Comparison of ENCODE assay signal across 8 cellular contexts in genomic region chr1:25799346-25799720, GRCh38. TPM values are rescaled to one million over a fixed set of nuclear protein-coding genes. Genes with fewer than 3 reads are reported as not detected.
DNase-seq lines count a peak whose midpoint lies in the region; ATAC-seq and TF ChIP-seq lines count a peak whose summit lies in the region.

No MANE protein-coding gene starts in this region.

- H3K9me3 ChIP-seq in heart left ventricle, result no peaks in the 10 kb centered on the region
- no peaks in the 10 kb centered on the region for H3K9me3 ChIP-seq in upper lobe of right lung

- no peak for ATAC-seq in heart left ventricle
- no peak for ATAC-seq in left ventricle myocardium superior
- ATAC-seq in upper lobe of right lung, result no peak
- ATAC-seq in omental fat pad (ENCODE audit: low FRiP score), result no peak
- ATAC-seq in GM19455 (IDR thresholded peaks at IDR 0.05; ENCODE audit: unreplicated experiment), result no peak

- H3K4me1 ChIP-seq in heart left ventricle (peaks cover 3 to 61% (median 53%) of the 10 kb centered on the region in 12 donors), upper lobe of right lung (peaks cover 50% of the 10 kb centered on the region)

- no peak for TF ChIP-seq CTCF in heart left ventricle (IDR thresholded peaks at IDR 0.05)
- no peak for TF ChIP-seq CTCF in brain (conservative IDR thresholded peaks at IDR 0.05)
- no peak for TF ChIP-seq CTCF in mesothelial cell of epicardium (IDR thresholded peaks at IDR 0.05; ENCODE audit: unreplicated experiment)
- no peak for TF ChIP-seq CTCF in upper lobe of right lung (IDR thresholded peaks at IDR 0.05)
- no peak for TF ChIP-seq CTCF in omental fat pad (IDR thresholded peaks at IDR 0.05)

- DNase-seq in heart left ventricle (peak in 1 of 5 donors; percentile 56), left ventricle myocardium superior (no peak), mesothelial cell of epicardium (ENCODE audit: low spot score in 2 of 2, unreplicated experiment in 2 of 2) (no peak), upper lobe of right lung (no peak), omental fat pad (ENCODE audit: low spot score) (no peak)
- no peak for DNase-seq in activated CD8-positive, alpha-beta memory T cell treated with anti-CD3 and anti-CD28 coated beads for 24 hours

- H3K27ac ChIP-seq in heart left ventricle (peak overlapping the region; percentile 72 to 97 (median 88)), upper lobe of right lung (peak overlapping the region; percentile 86)

- H3K4me3 Mint-ChIP-seq in brain (peak overlapping the region; percentile 76 to 82 (median 80)), mesothelial cell of epicardium (peak overlapping the region; percentile 65)

- H3K36me3 Mint-ChIP-seq in brain (no peaks in the 10 kb centered on the region), mesothelial cell of epicardium (no peaks in the 10 kb centered on the region)

- intact Hi-C loops in heart left ventricle (cut with DNase I), result loop anchor here in 8 of 10 donors (2.0 to 10.0 kb wide), 11 partner anchors 55 to 365 kb away; partner anchors contain the start of genes MACO1 (in 1 of the 8) and MAN1C1 (in 1 of the 8)
- intact Hi-C loops in left ventricle myocardium superior (cut with micrococcal nuclease), result loop anchor here (5.0 kb wide), 1 partner anchor 192 kb away; no protein-coding TSS in a partner anchor
- intact Hi-C loops in upper lobe of right lung (cut with DNase I), result loop anchor here (10.0 kb wide), 1 partner anchor 185 kb away; the partner anchor contains the start of gene MAN1C1

- peak overlapping the region in 10 of 12 donors; percentile 49 to 79 (median 58) for H3K4me3 ChIP-seq in heart left ventricle
- peak overlapping the region; percentile 53 for H3K4me3 ChIP-seq in upper lobe of right lung

- H3K9me3 Mint-ChIP-seq in brain, result no peaks in the 10 kb centered on the region
- no peaks in the 10 kb centered on the region for H3K9me3 Mint-ChIP-seq in mesothelial cell of epicardium

- H3K36me3 ChIP-seq in heart left ventricle (peaks cover 0 to 3% (median 0%) of the 10 kb centered on the region in 9 donors), upper lobe of right lung (no peaks in the 10 kb centered on the region)

- H3K4me1 Mint-ChIP-seq in brain (peaks cover 77% of the 10 kb centered on the region), mesothelial cell of epicardium (peaks cover 25% of the 10 kb centered on the region)

- H3K27me3 Mint-ChIP-seq in brain (peaks cover 9% of the 10 kb centered on the region), mesothelial cell of epicardium (ENCODE audit: low read depth) (peaks cover 8% of the 10 kb centered on the region)

- WGBS in heart left ventricle, 4 donors, result 60 to 69% (median 64%) methylated on average over 2 to 4 of the region's 4 CpGs

- H3K27me3 ChIP-seq in heart left ventricle (no peaks in the 10 kb centered on the region), upper lobe of right lung (no peaks in the 10 kb centered on the region)

- no peak for TF ChIP-seq POLR2A in heart left ventricle (IDR thresholded peaks at IDR 0.05)

- H3K27ac Mint-ChIP-seq in brain (peak overlapping the region; percentile 75 to 94 (median 91)), mesothelial cell of epicardium (peak overlapping the region; percentile 50)

RNA-seq across cellular contexts. Expression of gene SELENON, which starts 0.7 kb away (rescaled TPM):
- 10 to 100 TPM; 39.8 to 92.3 (median 48.5) TPM for total RNA-seq in heart left ventricle
- polyA plus RNA-seq in heart left ventricle, result 10 to 100 TPM; 28.9 to 53.2 TPM
- 46.3 TPM for total RNA-seq in left ventricle myocardium superior
- polyA plus RNA-seq in brain (ENCODE audit: insufficient read depth, low read depth, low replicate concordance), result 118 TPM
- total RNA-seq in mesothelial cell of epicardium, result 71.6 to 74.1 TPM (median 72.8 TPM) in 3 replicates
- total RNA-seq in upper lobe of right lung, result 95.9 TPM
- total RNA-seq in omental fat pad, result 10 to 100 TPM; 26.0 to 57.3 (median 53.6) TPM

RNA-seq across cellular contexts. Expression of gene MTFR1L, which starts 20.4 kb away (rescaled TPM):
- total RNA-seq in heart left ventricle, result 100 to 1,000 TPM; 123 to 319 (median 214) TPM
- polyA plus RNA-seq in heart left ventricle, result 100 to 1,000 TPM; 135 to 146 TPM
- 227 TPM for total RNA-seq in left ventricle myocardium superior
- polyA plus RNA-seq in brain (ENCODE audit: insufficient read depth, low read depth, low replicate concordance), result 81.4 TPM
- 74.3 to 76.6 TPM (median 74.7 TPM) in 3 replicates for total RNA-seq in mesothelial cell of epicardium
- total RNA-seq in upper lobe of right lung, result 46.0 TPM
- total RNA-seq in omental fat pad, result 10 to 100 TPM; 40.8 to 84.2 (median 61.3) TPM

RNA-seq across cellular contexts. Expression of gene AUNIP, which starts 59.9 kb away (rescaled TPM):
- total RNA-seq in heart left ventricle (1 to 10 TPM in 1 of 9 donors, under 1 TPM in 2, not detected in 6; 0.25 to 1.5 (median 0.27) TPM), left ventricle myocardium superior (not detected), mesothelial cell of epicardium (2.4 to 2.8 TPM (median 2.7 TPM) in 3 replicates), upper lobe of right lung (not detected), omental fat pad (not detected)
- polyA plus RNA-seq in heart left ventricle (under 1 TPM in 1 of 2 donors, not detected in 1; 0.19 TPM), brain (ENCODE audit: insufficient read depth, low read depth, low replicate concordance) (2.8 TPM)
